ENCODE assay signal across 9 cellular contexts in genomic region chr5:75681125-75681830, GRCh38. TPM values are rescaled to one million over a fixed set of nuclear protein-coding genes. Genes with fewer than 3 reads are reported as not detected.
DNase-seq lines count a peak whose midpoint lies in the region; ATAC-seq and TF ChIP-seq lines count a peak whose summit lies in the region.
"Had no signal": no experiment of that assay in that cellular context is flagged by ENCODE, and none has a peak within 500 bp of the region (broad histone marks: within the 10 kb centered on the region; RNA-seq: fewer than 3 reads in every experiment).

No MANE protein-coding gene starts in this region.

- H3K9ac ChIP-seq in OCI-LY1 (ENCODE audit: low read length) = no peak overlapping the region

- no peak overlapping the region for H3K4me2 ChIP-seq in OCI-LY1 (ENCODE audit: low read length)

- H3K27me3 ChIP-seq in OCI-LY1 (ENCODE audit: insufficient read depth, low read length) = no peaks in the 10 kb centered on the region

- H3K27ac ChIP-seq in OCI-LY1 (ENCODE audit: low read depth, low read length, poor library complexity, severe bottlenecking) = no peak overlapping the region

- no peaks in the 10 kb centered on the region for H3F3A ChIP-seq in OCI-LY1 (ENCODE audit: insufficient read depth, low read length)

- peaks cover 14% of the 10 kb centered on the region for H3K4me1 ChIP-seq in OCI-LY1 (ENCODE audit: insufficient read depth, low read length, severe bottlenecking)
- H3K4me1 ChIP-seq: HAP-1 had no signal

- H3K27me3 Mint-ChIP-seq in naive thymus-derived CD8-positive, alpha-beta T cell = no peaks in the 10 kb centered on the region

- H3K4me3 Mint-ChIP-seq in naive thymus-derived CD8-positive, alpha-beta T cell = no peak overlapping the region

- no peaks in the 10 kb centered on the region for H3K9me3 ChIP-seq in OCI-LY1 (ENCODE audit: low read length)
- H3K9me3 ChIP-seq: HAP-1 had no signal

- H3K36me3 ChIP-seq in OCI-LY1 (ENCODE audit: insufficient read depth, low read length) = peaks cover 27% of the 10 kb centered on the region; the same call in 1 of the 2 replicates

- TF ChIP-seq CTCF in OCI-LY1 (IDR thresholded peaks at IDR 0.05; ENCODE audit: low read length) = peak; percentile 58

- H3K27ac Mint-ChIP-seq in naive thymus-derived CD8-positive, alpha-beta T cell = no peak overlapping the region

- H2AFZ ChIP-seq in OCI-LY1 (ENCODE audit: low read length) = no peak overlapping the region

- no peaks in the 10 kb centered on the region for H4K20me1 ChIP-seq in OCI-LY1 (ENCODE audit: insufficient read depth, low read length)

- H3K79me2 ChIP-seq in OCI-LY1 (ENCODE audit: insufficient read depth, low read length) = no peaks in the 10 kb centered on the region

- H3K9me2 ChIP-seq in OCI-LY1 (ENCODE audit: low read depth, low read length) = no peaks in the 10 kb centered on the region

- H3K4me3 ChIP-seq in OCI-LY1 (ENCODE audit: low read depth, low read length, poor library complexity, severe bottlenecking) = no peak overlapping the region
- H3K4me3 ChIP-seq: HAP-1 had no signal

- peaks cover 0 to 56% (median 7%) of the 10 kb centered on the region in 3 donors for H3K36me3 Mint-ChIP-seq in naive thymus-derived CD8-positive, alpha-beta T cell

- H3K4me1 Mint-ChIP-seq in naive thymus-derived CD8-positive, alpha-beta T cell = peaks cover 0 to 11% (median 9%) of the 10 kb centered on the region in 4 donors

- no peaks in the 10 kb centered on the region for H3K9me3 Mint-ChIP-seq in naive thymus-derived CD8-positive, alpha-beta T cell

- DNase-seq in AG08395 (ENCODE audit: low spot score) = peak; percentile 32
- peak; percentile 65 for DNase-seq in dedifferentiated amniotic fluid mesenchymal stem cell (ENCODE audit: extremely low spot score)
- peak in 3 of 10 donors; percentile 30 to 39 (median 33) for DNase-seq in naive thymus-derived CD8-positive, alpha-beta T cell

- peak; percentile 45 for ATAC-seq in GM18861 (IDR thresholded peaks at IDR 0.05; ENCODE audit: unreplicated experiment)
- ATAC-seq in naive thymus-derived CD8-positive, alpha-beta T cell = peak; percentile 43 to 59
- no peak for ATAC-seq in GM21529 (IDR thresholded peaks at IDR 0.05; ENCODE audit: unreplicated experiment)
- no peak for ATAC-seq in GM19324 (IDR thresholded peaks at IDR 0.05; ENCODE audit: low FRiP score, unreplicated experiment)
- no peak for ATAC-seq in GM19397 (IDR thresholded peaks at IDR 0.05; ENCODE audit: unreplicated experiment)

- POLR2A ChIA-PET in naive thymus-derived CD8-positive, alpha-beta T cell (lab: Charles Lee) = interaction anchor here (0.6 kb wide), 1 partner anchor 643 kb away, joined by 5 read pairs; no protein-coding TSS in a partner anchor

RNA-seq across cellular contexts. Expression of gene POC5, which starts 36.0 kb away (rescaled TPM):
- total RNA-seq in naive thymus-derived CD8-positive, alpha-beta T cell = 10 to 100 TPM; 17.0 to 17.2 TPM
- polyA plus RNA-seq in naive thymus-derived CD8-positive, alpha-beta T cell = 10 to 100 TPM in 2 of 3 donors, 1 to 10 TPM in 1; 6.8 to 13.3 (median 11.9) TPM

Comparison
In these comparisons a context has a peak if more than half of its experiments do, and no peak if none do; other contexts are left out.
1. ATAC-seq: peak in GM18861 (single experiment) and naive thymus-derived CD8-positive, alpha-beta T cell (2 of 2); none in GM21529 (single experiment), GM19324 (single experiment) and GM19397 (single experiment).